20 cellular contexts compared by ENCODE assay signal in genomic region chr6:169291148-169291547, GRCh38. TPM values are rescaled to one million over a fixed set of nuclear protein-coding genes. Genes with fewer than 3 reads are reported as not detected.
"Had no signal": no experiment of that assay in that cellular context is flagged by ENCODE, and none has a peak within 500 bp of the region (broad histone marks: within the 10 kb centered on the region; RNA-seq: fewer than 3 reads in every experiment).

No MANE protein-coding gene starts in this region.

- H3K4me2 ChIP-seq: hepatocyte had no signal

- H3K9me3 ChIP-seq: left lung, prostate gland, right atrium auricular region had no signal

- H3K36me3 Mint-ChIP-seq: activated CD8-positive, alpha-beta memory T cell treated with anti-CD3 and anti-CD28 coated beads, Interleukin-2, amount 10 ng/mL, durations not matched to agents 7 days and 5 days; type B pancreatic cell had no signal

- H2AFZ ChIP-seq: hepatocyte had no signal

- H3K9me3 Mint-ChIP-seq: activated B cell treated with CpG ODN at 0.5 μM for 24 hours; activated CD4-positive, alpha-beta memory T cell treated with anti-CD3 and anti-CD28 coated beads, Interleukin-2, amount 10 ng/mL, durations not matched to agents 7 days and 5 days; activated T-helper 17 cell treated with anti-CD3 and anti-CD28 coated beads, Interleukin-2, amount 50 U/mL, for 72 hours; stimulated activated naive CD8-positive, alpha-beta T cell treated with anti-CD3 and anti-CD28 coated beads, Interleukin-15, Interleukin-2, amounts not matched to agents 100 ng/mL and 50 ng/mL, for 24 hours had no signal

- H3K27me3 ChIP-seq: esophagus muscularis mucosa, hepatocyte, left lung, right atrium auricular region had no signal

- H3K36me3 ChIP-seq: esophagus muscularis mucosa, left lung, prostate gland, right atrium auricular region had no signal

- H3K4me1 ChIP-seq: prostate gland, right atrium auricular region had no signal

- H3K4me1 Mint-ChIP-seq: activated B cell treated with CpG ODN at 0.5 μM for 24 hours; activated CD4-positive, alpha-beta memory T cell treated with anti-CD3 and anti-CD28 coated beads, Interleukin-2, amount 10 ng/mL, durations not matched to agents 7 days and 5 days; activated CD8-positive, alpha-beta memory T cell treated with anti-CD3 and anti-CD28 coated beads, Interleukin-2, amount 10 ng/mL, durations not matched to agents 7 days and 5 days; activated T-helper 17 cell treated with anti-CD3 and anti-CD28 coated beads, Interleukin-2, amount 50 U/mL, for 72 hours had no signal

- ATAC-seq: activated CD8-positive, alpha-beta memory T cell treated with anti-CD3 and anti-CD28 coated beads, Interleukin-2, amount 10 ng/mL, durations not matched to agents 7 days and 5 days; activated T-helper 17 cell treated with anti-CD3 and anti-CD28 coated beads, Interleukin-2, amount 50 U/mL, for 72 hours; left lung had no signal

- H3K27ac Mint-ChIP-seq: activated B cell treated with CpG ODN at 0.5 μM for 24 hours; activated CD4-positive, alpha-beta memory T cell treated with anti-CD3 and anti-CD28 coated beads, Interleukin-2, amount 10 ng/mL, durations not matched to agents 7 days and 5 days; activated CD8-positive, alpha-beta memory T cell treated with anti-CD3 and anti-CD28 coated beads, Interleukin-2, amount 10 ng/mL, durations not matched to agents 7 days and 5 days; activated T-helper 17 cell treated with anti-CD3 and anti-CD28 coated beads, Interleukin-2, amount 50 U/mL, for 72 hours; stimulated activated naive CD8-positive, alpha-beta T cell treated with anti-CD3 and anti-CD28 coated beads, Interleukin-15, Interleukin-2, amounts not matched to agents 100 ng/mL and 50 ng/mL, for 24 hours; type B pancreatic cell had no signal

- H3K4me3 Mint-ChIP-seq: activated B cell treated with CpG ODN at 0.5 μM for 24 hours; activated CD4-positive, alpha-beta memory T cell treated with anti-CD3 and anti-CD28 coated beads, Interleukin-2, amount 10 ng/mL, durations not matched to agents 7 days and 5 days; activated CD8-positive, alpha-beta memory T cell treated with anti-CD3 and anti-CD28 coated beads, Interleukin-2, amount 10 ng/mL, durations not matched to agents 7 days and 5 days; activated T-helper 17 cell treated with anti-CD3 and anti-CD28 coated beads, Interleukin-2, amount 50 U/mL, for 72 hours; stimulated activated naive CD8-positive, alpha-beta T cell treated with anti-CD3 and anti-CD28 coated beads, Interleukin-15, Interleukin-2, amounts not matched to agents 100 ng/mL and 50 ng/mL, for 24 hours; type B pancreatic cell had no signal

- H3K27ac ChIP-seq: prostate gland had no signal

- H3K27me3 Mint-ChIP-seq: activated B cell treated with CpG ODN at 0.5 μM for 24 hours; activated CD4-positive, alpha-beta memory T cell treated with anti-CD3 and anti-CD28 coated beads, Interleukin-2, amount 10 ng/mL, durations not matched to agents 7 days and 5 days; stimulated activated naive CD8-positive, alpha-beta T cell treated with anti-CD3 and anti-CD28 coated beads, Interleukin-15, Interleukin-2, amounts not matched to agents 100 ng/mL and 50 ng/mL, for 24 hours had no signal

- H3K79me2 ChIP-seq: hepatocyte had no signal

- DNase-seq: activated B cell treated with CpG ODN at 0.5 μM for 24 hours; activated CD4-positive, alpha-beta memory T cell treated with anti-CD3 and anti-CD28 coated beads, Interleukin-2, amount 10 ng/mL, durations not matched to agents 7 days and 5 days; activated CD4-positive, alpha-beta T cell treated with anti-CD3 and anti-CD28 coated beads for 4 hours; activated CD8-positive, alpha-beta memory T cell treated with anti-CD3 and anti-CD28 coated beads, Interleukin-2, amount 10 ng/mL, durations not matched to agents 7 days and 5 days; activated naive CD4-positive, alpha-beta T cell; cortex of kidney; effector CD4-positive, alpha-beta T cell; kidney; left lung; mammary epithelial cell; T-helper 1 cell; T-helper 9 cell had no signal

- H3K4me3 ChIP-seq: esophagus muscularis mucosa, hepatocyte, left lung, prostate gland, right atrium auricular region, skin epidermis had no signal

RNA-seq across cellular contexts. Expression of gene THBS2, which starts 37.5 kb away (rescaled TPM):
- total RNA-seq: activated B cell treated with CpG ODN at 0.5 μM for 24 hours; activated CD4-positive, alpha-beta memory T cell treated with anti-CD3 and anti-CD28 coated beads, Interleukin-2, amount 10 ng/mL, durations not matched to agents 7 days and 5 days; activated CD8-positive, alpha-beta memory T cell treated with anti-CD3 and anti-CD28 coated beads, Interleukin-2, amount 10 ng/mL, durations not matched to agents 7 days and 5 days; activated T-helper 17 cell treated with anti-CD3 and anti-CD28 coated beads, Interleukin-2, amount 50 U/mL, for 72 hours had no signal
